Comparison of ENCODE assay signal across 26 cellular contexts in the genomic region with DNA sequence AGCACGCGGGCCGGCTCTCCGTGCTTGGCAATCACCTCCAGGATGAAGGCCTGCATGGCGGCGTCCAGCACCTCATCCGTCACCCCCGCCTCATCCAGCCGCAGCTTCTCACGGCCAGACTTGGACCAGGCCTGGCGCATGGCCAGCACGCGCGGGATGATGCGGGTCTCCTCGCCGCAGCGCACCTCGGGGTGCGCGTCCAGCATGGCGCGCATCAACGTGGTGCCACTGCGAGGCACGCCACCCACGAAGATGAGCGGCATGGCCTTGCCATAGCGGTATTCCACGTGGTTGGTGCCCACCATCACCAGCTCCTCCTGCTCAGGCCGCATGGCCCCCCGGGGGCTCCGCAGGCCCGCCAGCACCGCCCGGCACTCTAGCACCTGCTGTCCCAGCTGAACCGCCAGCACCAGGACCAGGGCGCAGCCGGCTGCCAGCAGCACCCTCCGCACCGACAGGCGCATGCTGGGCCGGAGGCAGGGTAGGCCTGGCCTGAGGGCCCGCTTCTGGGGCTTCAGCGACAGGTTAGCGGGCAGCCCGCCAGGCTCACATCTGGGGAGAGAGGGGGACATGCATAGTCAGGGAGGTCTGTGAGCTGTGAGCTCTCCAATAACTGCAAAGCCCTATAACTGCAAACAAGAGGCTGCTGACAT.
"Had no signal": no experiment of that assay in that cellular context is flagged by ENCODE, and none has a peak within 500 bp of the region (broad histone marks: within the 10 kb centered on the region; RNA-seq: fewer than 3 reads in every experiment).

No MANE protein-coding gene starts in this region.

- H3K27ac Mint-ChIP-seq: activated CD8-positive, alpha-beta T cell treated with anti-CD3 and anti-CD28 coated beads, Interleukin-2, amount 10 ng/mL, durations not matched to agents 7 days and 5 days; activated naive CD4-positive, alpha-beta T cell treated with anti-CD3 and anti-CD28 coated beads, Interleukin-2, amount 50 U/mL, for 24 hours; activated T-cell treated with anti-CD3 and anti-CD28 coated beads, Interleukin-2, amount 50 U/mL, for 24 hours; activated T-helper 1 cell treated with anti-CD3 and anti-CD28 coated beads, Interleukin-12 subunit alpha, Interleukin-12 subunit beta, Interleukin-2, Interleukin-4 antibody, amounts not matched to agents 30 ng/mL and 10 ng/mL and 1 ng/mL, durations not matched to agents 14 hours and 24 hours and 36 hours; brain; WTC11 had no signal

- H3K27me3 ChIP-seq: MG63 had no signal

- DNase-seq: activated CD4-positive, alpha-beta T cell treated with anti-CD3 and anti-CD28 coated beads for 48 hours; activated CD4-positive, alpha-beta T cell treated with anti-CD3 and anti-CD28 coated beads, Interleukin-2, amount 50 U/mL, for 4 hours; activated CD4-positive, CD25-positive, alpha-beta regulatory T cell treated with anti-CD3 and anti-CD28 coated beads, Interleukin-2, amount 50 U/mL, for 72 hours; activated CD8-positive, alpha-beta T cell treated with anti-CD3 and anti-CD28 coated beads, Interleukin-2, amount 10 ng/mL, durations not matched to agents 7 days and 5 days; activated effector memory CD4-positive, alpha-beta T cell treated with Interleukin-2 at 50 U/mL for 16 hours; activated naive CD4-positive, alpha-beta T cell; activated T-cell treated with anti-CD3 and anti-CD28 coated beads, Interleukin-2, amount 50 U/mL, for 24 hours; amniotic stem cell; MG63; MV-4-11; NCI-H1092 treated with DMSO at 0.1 percent for 48 hours; NCI-H1417 treated with DMSO at 0.1 percent for 48 hours; NCI-H1694; NCI-H2029; NCI-H2107; NCI-H510A treated with DMSO at 0.1 percent for 48 hours; NCI-H69; PC-3; SHP77 treated with DMSO at 0.1 percent for 48 hours; T-helper 17 cell; T-helper 9 cell had no signal

- H3K27me3 Mint-ChIP-seq: activated naive CD4-positive, alpha-beta T cell treated with anti-CD3 and anti-CD28 coated beads, Interleukin-2, amount 50 U/mL, for 24 hours; activated T-cell treated with anti-CD3 and anti-CD28 coated beads, Interleukin-2, amount 50 U/mL, for 24 hours; brain; central memory CD8-positive, alpha-beta T cell; T-helper 17 cell had no signal

- H3K36me3 Mint-ChIP-seq: brain had no signal

- H3K4me3 ChIP-seq: MG63 had no signal

- ATAC-seq: activated CD8-positive, alpha-beta T cell treated with anti-CD3 and anti-CD28 coated beads, Interleukin-2, amount 10 ng/mL, durations not matched to agents 7 days and 5 days; PC-3; T-helper 17 cell; WTC11 had no signal

- H3K4me1 Mint-ChIP-seq: brain, WTC11 had no signal

- H3K4me3 Mint-ChIP-seq: activated CD8-positive, alpha-beta T cell treated with anti-CD3 and anti-CD28 coated beads, Interleukin-2, amount 10 ng/mL, durations not matched to agents 7 days and 5 days; activated naive CD4-positive, alpha-beta T cell treated with anti-CD3 and anti-CD28 coated beads, Interleukin-2, amount 50 U/mL, for 24 hours; activated T-cell treated with anti-CD3 and anti-CD28 coated beads, Interleukin-2, amount 50 U/mL, for 24 hours; activated T-helper 1 cell treated with anti-CD3 and anti-CD28 coated beads, Interleukin-12 subunit alpha, Interleukin-12 subunit beta, Interleukin-2, Interleukin-4 antibody, amounts not matched to agents 30 ng/mL and 10 ng/mL and 1 ng/mL, durations not matched to agents 14 hours and 24 hours and 36 hours; brain; central memory CD8-positive, alpha-beta T cell; T-helper 17 cell; WTC11 had no signal

- H3K9me3 ChIP-seq: MG63 had no signal

- H3K9me3 Mint-ChIP-seq: activated naive CD4-positive, alpha-beta T cell treated with anti-CD3 and anti-CD28 coated beads, Interleukin-2, amount 50 U/mL, for 24 hours; activated T-cell treated with anti-CD3 and anti-CD28 coated beads, Interleukin-2, amount 50 U/mL, for 24 hours; activated T-helper 1 cell treated with anti-CD3 and anti-CD28 coated beads, Interleukin-12 subunit alpha, Interleukin-12 subunit beta, Interleukin-2, Interleukin-4 antibody, amounts not matched to agents 30 ng/mL and 10 ng/mL and 1 ng/mL, durations not matched to agents 14 hours and 24 hours and 36 hours; brain; central memory CD8-positive, alpha-beta T cell; WTC11 had no signal
